ENCODE assay signal across 15 cellular contexts in the genomic region with DNA sequence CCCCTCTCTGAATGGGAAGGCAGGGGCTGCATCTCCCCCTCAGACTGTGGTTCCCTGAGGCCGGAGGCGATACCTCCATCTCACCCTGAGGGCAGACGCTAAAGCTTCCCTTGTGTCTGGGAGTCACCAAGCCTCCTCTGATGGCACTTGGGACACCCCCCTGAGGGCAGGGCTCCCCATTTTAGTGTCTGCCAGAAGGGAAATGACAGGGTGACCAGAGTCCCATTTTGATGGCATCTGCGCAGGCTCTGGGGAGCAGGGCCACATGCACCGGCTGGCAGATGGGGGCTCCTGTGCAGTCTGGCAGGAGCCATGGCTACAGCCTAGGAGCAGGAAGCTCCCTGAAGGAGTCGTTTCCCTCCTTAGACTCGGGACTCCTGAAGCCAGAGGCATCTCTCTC. TPM values are rescaled to one million over a fixed set of nuclear protein-coding genes. Genes with fewer than 3 reads are reported as not detected.
DNase-seq lines count a peak whose midpoint lies in the region; ATAC-seq, FAIRE-seq and TF ChIP-seq lines count a peak whose summit lies in the region.
"Had no signal": no experiment of that assay in that cellular context is flagged by ENCODE, and none has a peak within 500 bp of the region (broad histone marks: within the 10 kb centered on the region; RNA-seq: fewer than 3 reads in every experiment).

No MANE protein-coding gene starts in this region.

- H4K5ac ChIP-seq in H9 (ENCODE audit: insufficient read length, low read depth, low read length), result no peak overlapping the region

- H4K20me1 ChIP-seq in H9 (ENCODE audit: control insufficient read depth, insufficient read depth, insufficient read length), result peaks cover 3% of the 10 kb centered on the region
- H4K20me1 ChIP-seq in keratinocyte (ENCODE audit: control insufficient read depth, extremely low read depth, insufficient read depth, low read length), result peaks cover 21% of the 10 kb centered on the region

- no peaks in the 10 kb centered on the region for H3K9me3 Mint-ChIP-seq in H9
- H3K9me3 Mint-ChIP-seq in activated T-helper 17 cell treated with anti-CD3 and anti-CD28 coated beads, Interleukin-2, amount 50 U/mL, for 72 hours, result no peaks in the 10 kb centered on the region
- H3K9me3 Mint-ChIP-seq in stimulated activated effector memory CD8-positive, alpha-beta T cell treated with anti-CD3 and anti-CD28 coated beads, Interleukin-12 subunit alpha, Interleukin-12 subunit beta, amount 100 ng/mL, for 72 hours, result no peaks in the 10 kb centered on the region
- no peaks in the 10 kb centered on the region for H3K9me3 Mint-ChIP-seq in stimulated activated memory B cell treated with anti-CD40 and anti-IgM and Interleukin-4, amounts not matched to agents 10 μg/mL and 1 μg/mL and 100 μg/mL, for 72 hours
- H3K9me3 Mint-ChIP-seq: WTC11 had no signal

- peaks cover 31 to 33% of the 10 kb centered on the region in 2 experiments for H3K4me1 Mint-ChIP-seq in H9
- H3K4me1 Mint-ChIP-seq in activated T-helper 17 cell treated with anti-CD3 and anti-CD28 coated beads, Interleukin-2, amount 50 U/mL, for 72 hours, result peaks cover 30% of the 10 kb centered on the region
- H3K4me1 Mint-ChIP-seq in stimulated activated effector memory CD8-positive, alpha-beta T cell treated with anti-CD3 and anti-CD28 coated beads, Interleukin-12 subunit alpha, Interleukin-12 subunit beta, amount 100 ng/mL, for 72 hours, result peaks cover 40% of the 10 kb centered on the region
- H3K4me1 Mint-ChIP-seq in stimulated activated memory B cell treated with anti-CD40 and anti-IgM and Interleukin-4, amounts not matched to agents 10 μg/mL and 1 μg/mL and 100 μg/mL, for 72 hours, result peaks cover 40% of the 10 kb centered on the region

- H3K9me3 ChIP-seq in H9 (ENCODE audit: control insufficient read depth, low read depth, low read length) (no peaks in the 10 kb centered on the region), keratinocyte (ENCODE audit: control insufficient read depth, low read depth, low read length) (no peaks in the 10 kb centered on the region)
- H3K9me3 ChIP-seq: lower lobe of right lung, MG63, prostate gland had no signal

- H3K4me2 ChIP-seq in H9 (ENCODE audit: insufficient read depth, insufficient read length, low read length), result no peak overlapping the region
- H3K4me2 ChIP-seq in keratinocyte (ENCODE audit: control insufficient read depth, extremely low read depth, insufficient read depth, low read depth, low read length), result peak overlapping the region; percentile 97

- no peaks in the 10 kb centered on the region for H3K23me2 ChIP-seq in H9 (ENCODE audit: insufficient read length, low read depth, low read length, poor library complexity, severe bottlenecking)

- H2BK5ac ChIP-seq in H9 (ENCODE audit: insufficient read length, low read length), result no peak overlapping the region

- peaks cover 15 to 29% of the 10 kb centered on the region in 2 experiments for H3K36me3 ChIP-seq in keratinocyte (ENCODE audit: control insufficient read depth in 2 of 2, extremely low read depth in 1 of 2, insufficient read depth in 2 of 2, low read length in 2 of 2)
- H3K36me3 ChIP-seq: lower lobe of right lung, prostate gland had no signal

- no peaks in the 10 kb centered on the region for H3K36me3 Mint-ChIP-seq in H9 (ENCODE audit: insufficient read depth in 1 of 3, low read depth in 3 of 3)
- peaks cover 18% of the 10 kb centered on the region for H3K36me3 Mint-ChIP-seq in activated T-helper 17 cell treated with anti-CD3 and anti-CD28 coated beads, Interleukin-2, amount 50 U/mL, for 72 hours (ENCODE audit: low read depth)
- peaks cover 6% of the 10 kb centered on the region for H3K36me3 Mint-ChIP-seq in stimulated activated effector memory CD8-positive, alpha-beta T cell treated with anti-CD3 and anti-CD28 coated beads, Interleukin-12 subunit alpha, Interleukin-12 subunit beta, amount 100 ng/mL, for 72 hours
- no peaks in the 10 kb centered on the region for H3K36me3 Mint-ChIP-seq in stimulated activated memory B cell treated with anti-CD40 and anti-IgM and Interleukin-4, amounts not matched to agents 10 μg/mL and 1 μg/mL and 100 μg/mL, for 72 hours
- H3K36me3 Mint-ChIP-seq: WTC11 had no signal

- no peaks in the 10 kb centered on the region for H3K9me1 ChIP-seq in keratinocyte (ENCODE audit: control insufficient read depth, extremely low read depth, insufficient read depth, low read length)

- H3K27me3 Mint-ChIP-seq in H9 (ENCODE audit: low read depth), result peaks cover 6% of the 10 kb centered on the region
- no peaks in the 10 kb centered on the region for H3K27me3 Mint-ChIP-seq in activated T-helper 17 cell treated with anti-CD3 and anti-CD28 coated beads, Interleukin-2, amount 50 U/mL, for 72 hours
- no peaks in the 10 kb centered on the region for H3K27me3 Mint-ChIP-seq in stimulated activated memory B cell treated with anti-CD40 and anti-IgM and Interleukin-4, amounts not matched to agents 10 μg/mL and 1 μg/mL and 100 μg/mL, for 72 hours

- DNase-seq in H9, result peak; percentile 27
- DNase-seq in keratinocyte (ENCODE audit: low read depth, low spot score), result no peak
- DNase-seq in stimulated activated effector memory CD8-positive, alpha-beta T cell treated with anti-CD3 and anti-CD28 coated beads, Interleukin-12 subunit alpha, Interleukin-12 subunit beta, amount 100 ng/mL, for 72 hours (ENCODE audit: low spot score in 2 of 2), result no peak
- no peak for DNase-seq in NCI-H1436 treated with DMSO at 0.1 percent for 48 hours (lab: John Stamatoyannopoulos, UW)
- DNase-seq in iPS-NIHi11 (ENCODE audit: low spot score), result no peak
- DNase-seq: MG63; SIG-M5; stimulated activated naive CD4-positive, alpha-beta T cell treated with Interleukin-2 at 50 U/mL for 16 hours; T-helper 2 cell had no signal

- H2BK12ac ChIP-seq in H9 (ENCODE audit: insufficient read length, low read depth, low read length), result no peak overlapping the region

- dilution Hi-C loops in keratinocyte (cut with MboI; ENCODE audit: extremely low pct_ligation_motif_present, low sequenced_read_pairs), result no loop called here

- H4K91ac ChIP-seq in H9 (ENCODE audit: insufficient read length, low read depth, low read length), result no peak overlapping the region

- no peak for FAIRE-seq in keratinocyte (lab: Jason Lieb, UNC)

- no peak overlapping the region for H2BK120ac ChIP-seq in H9 (ENCODE audit: low read depth, low read length, poor library complexity, severe bottlenecking)

- H3K4me1 ChIP-seq in H9 (ENCODE audit: insufficient read depth, low read length) (peaks cover 7% of the 10 kb centered on the region; the same call in 1 of the 2 replicates), keratinocyte (ENCODE audit: control insufficient read depth, extremely low read depth, insufficient read depth, low read length) (peaks cover 26% of the 10 kb centered on the region)

- H3K27ac ChIP-seq in H9 (ENCODE audit: insufficient read length, low read depth, low read length), result no peak overlapping the region
- peak overlapping the region; percentile 100 for H3K27ac ChIP-seq in keratinocyte (ENCODE audit: control insufficient read depth, insufficient read depth, low read length)
- H3K27ac ChIP-seq: prostate gland had no signal

- no peak overlapping the region for H3K56ac ChIP-seq in H9 (ENCODE audit: insufficient read length, low read depth, low read length)

- H3K79me2 ChIP-seq in H9 (ENCODE audit: insufficient read depth, low read length) (no peaks in the 10 kb centered on the region), keratinocyte (ENCODE audit: control insufficient read depth, insufficient read depth, low read length) (peaks cover 21% of the 10 kb centered on the region)

- peak overlapping the region; percentile 13; the same call in 1 of the 2 replicates for H3K14ac ChIP-seq in H9 (ENCODE audit: insufficient read depth, low read length)

- no peak for ATAC-seq in activated T-helper 17 cell treated with anti-CD3 and anti-CD28 coated beads, Interleukin-2, amount 50 U/mL, for 72 hours (replicated peaks)
- no peak for ATAC-seq in stimulated activated effector memory CD8-positive, alpha-beta T cell treated with anti-CD3 and anti-CD28 coated beads, Interleukin-12 subunit alpha, Interleukin-12 subunit beta, amount 100 ng/mL, for 72 hours
- no peak for ATAC-seq in HG03045 (IDR thresholded peaks at IDR 0.05; ENCODE audit: unreplicated experiment)
- ATAC-seq in stimulated activated memory B cell treated with anti-CD40 and anti-IgM and Interleukin-4, amounts not matched to agents 10 μg/mL and 1 μg/mL and 100 μg/mL, for 72 hours, result no peak
- ATAC-seq: lower lobe of right lung, WTC11 had no signal

- H3K79me1 ChIP-seq in H9 (ENCODE audit: insufficient read depth, low read depth, low read length, poor library complexity, severe bottlenecking), result no peaks in the 10 kb centered on the region

- TF ChIP-seq CTCF in H9 (conservative IDR thresholded peaks at IDR 0.05), result no peak
- TF ChIP-seq CTCF in keratinocyte (optimal IDR thresholded peaks at IDR 0.05 in 1 of 3, IDR thresholded peaks at IDR 0.05 in 1 of 3, conservative IDR thresholded peaks at IDR 0.05 in 1 of 3; ENCODE audit: extremely low read depth in 1 of 3, insufficient read depth in 2 of 3, low read length in 3 of 3), result no peak

- no peak overlapping the region for H3K9ac ChIP-seq in H9 (ENCODE audit: extremely low read depth, insufficient read length, low read length)
- H3K9ac ChIP-seq in keratinocyte (ENCODE audit: control insufficient read depth, extremely low read depth, insufficient read depth, low read length), result peak overlapping the region; percentile 99

- no peak overlapping the region for H3K23ac ChIP-seq in H9 (ENCODE audit: insufficient read length, low read depth, low read length)

- H2AFZ ChIP-seq in H9 (ENCODE audit: low read length) (no peak overlapping the region), keratinocyte (ENCODE audit: control insufficient read depth, low read length) (no peak overlapping the region)

- no CpG with 5 or more reads among the region's 7 CpGs for WGBS in H9 (ENCODE audit: extremely low coverage, insufficient read length, low lambda C conversion rate)

- no peak overlapping the region for H2BK15ac ChIP-seq in H9 (ENCODE audit: low read depth, low read length)

- H3K27ac Mint-ChIP-seq in H9, result no peak overlapping the region
- H3K27ac Mint-ChIP-seq in activated T-helper 17 cell treated with anti-CD3 and anti-CD28 coated beads, Interleukin-2, amount 50 U/mL, for 72 hours, result peak overlapping the region; percentile 38
- H3K27ac Mint-ChIP-seq in stimulated activated effector memory CD8-positive, alpha-beta T cell treated with anti-CD3 and anti-CD28 coated beads, Interleukin-12 subunit alpha, Interleukin-12 subunit beta, amount 100 ng/mL, for 72 hours, result peak overlapping the region; percentile 58
- no peak overlapping the region for H3K27ac Mint-ChIP-seq in stimulated activated memory B cell treated with anti-CD40 and anti-IgM and Interleukin-4, amounts not matched to agents 10 μg/mL and 1 μg/mL and 100 μg/mL, for 72 hours
- H3K27ac Mint-ChIP-seq: WTC11 had no signal

- H3K4ac ChIP-seq in H9 (ENCODE audit: low read depth, low read length), result no peak overlapping the region

- H3K18ac ChIP-seq in H9 (ENCODE audit: insufficient read length, low read depth, low read length), result no peak overlapping the region

- H3K4me3 Mint-ChIP-seq in H9, result no peak overlapping the region
- no peak overlapping the region for H3K4me3 Mint-ChIP-seq in activated T-helper 17 cell treated with anti-CD3 and anti-CD28 coated beads, Interleukin-2, amount 50 U/mL, for 72 hours
- H3K4me3 Mint-ChIP-seq in stimulated activated effector memory CD8-positive, alpha-beta T cell treated with anti-CD3 and anti-CD28 coated beads, Interleukin-12 subunit alpha, Interleukin-12 subunit beta, amount 100 ng/mL, for 72 hours, result no peak overlapping the region
- H3K4me3 Mint-ChIP-seq in stimulated activated memory B cell treated with anti-CD40 and anti-IgM and Interleukin-4, amounts not matched to agents 10 μg/mL and 1 μg/mL and 100 μg/mL, for 72 hours, result no peak overlapping the region
- H3K4me3 Mint-ChIP-seq: WTC11 had no signal

- H3T11ph ChIP-seq in H9 (ENCODE audit: low read length), result no peak overlapping the region

- H2AK5ac ChIP-seq in H9 (ENCODE audit: insufficient read length, low read length), result no peak overlapping the region

- no peaks in the 10 kb centered on the region for H3K27me3 ChIP-seq in H9 (ENCODE audit: insufficient read depth, low read length)
- H3K27me3 ChIP-seq in keratinocyte (ENCODE audit: control insufficient read depth, extremely low read depth, insufficient read depth, low read length), result no peaks in the 10 kb centered on the region
- H3K27me3 ChIP-seq: MG63 had no signal

- H2BK20ac ChIP-seq in H9 (ENCODE audit: low read depth, low read length, poor library complexity, severe bottlenecking), result no peak overlapping the region

- H3K4me3 ChIP-seq in keratinocyte (ENCODE audit: control insufficient read depth in 2 of 3, extremely low read depth in 1 of 3, insufficient read depth in 2 of 3, low read depth in 1 of 3, low read length in 3 of 3), result peak overlapping the region; percentile 61 to 99 (median 86)
- H3K4me3 ChIP-seq: lower lobe of right lung, MG63, prostate gland had no signal

- H4K8ac ChIP-seq in H9 (replicated peaks; ENCODE audit: insufficient read length, low read depth, low read length), result no peak overlapping the region

RNA-seq across cellular contexts. Expression of gene S100A2, which starts 1.7 kb away (rescaled TPM):
- total RNA-seq in H9 (2021), result 0.57 and 0.92 TPM in 2 replicates
- 10 to 100 TPM; 10.1 to 10.7 TPM for total RNA-seq in activated T-helper 17 cell treated with anti-CD3 and anti-CD28 coated beads, Interleukin-2, amount 50 U/mL, for 72 hours
- 10,013 to 12,757 TPM (median 12,412 TPM) in 3 replicates for polyA plus RNA-seq in keratinocyte
- polyA plus RNA-seq in keratinocyte (2011; ENCODE audit: low read depth), result 458 TPM
- 13,371 and 15,299 TPM in 2 replicates for polyA plus RNA-seq in keratinocyte (2011; cell fraction: cytosol; rRNA removed)
- polyA plus RNA-seq in keratinocyte (2011; cell fraction: nucleus; rRNA removed), result 5,726 and 5,807 TPM in 2 replicates
- 4,632 and 22,100 TPM in 2 replicates for polyA plus RNA-seq in keratinocyte (2012; ENCODE audit: low replicate concordance)
- polyA minus RNA-seq in keratinocyte, result 1,263 to 3,266 TPM (median 2,756 TPM) in 3 replicates
- 8,282 TPM for polyA minus RNA-seq in keratinocyte (2011; cell fraction: cytosol; rRNA and poly(A)+ RNA removed)
- polyA minus RNA-seq in keratinocyte (2011; cell fraction: nucleus; rRNA and poly(A)+ RNA removed), result 436 and 624 TPM in 2 replicates

RNA-seq across cellular contexts. Expression of gene S100A3, which starts 14.9 kb away (rescaled TPM):
- not detected in 2 replicates for total RNA-seq in H9 (2021)
- not detected for total RNA-seq in activated T-helper 17 cell treated with anti-CD3 and anti-CD28 coated beads, Interleukin-2, amount 50 U/mL, for 72 hours
- polyA plus RNA-seq in keratinocyte, result 12.6 to 24.0 TPM (median 15.1 TPM) in 3 replicates
- polyA plus RNA-seq in keratinocyte (2011; ENCODE audit: low read depth), result 1.9 TPM
- 10.1 and 13.0 TPM in 2 replicates for polyA plus RNA-seq in keratinocyte (2011; cell fraction: cytosol; rRNA removed)
- 47.3 and 67.5 TPM in 2 replicates for polyA plus RNA-seq in keratinocyte (2011; cell fraction: nucleus; rRNA removed)
- polyA plus RNA-seq in keratinocyte (2012; ENCODE audit: low replicate concordance), result 5.7 and 8.9 TPM in 2 replicates
- 11.7 to 24.9 TPM (median 20.5 TPM) in 3 replicates for polyA minus RNA-seq in keratinocyte
- 8.2 TPM for polyA minus RNA-seq in keratinocyte (2011; cell fraction: cytosol; rRNA and poly(A)+ RNA removed)
- 4.5 and 6.0 TPM in 2 replicates for polyA minus RNA-seq in keratinocyte (2011; cell fraction: nucleus; rRNA and poly(A)+ RNA removed)

RNA-seq across cellular contexts. Expression of gene S100A4, which starts 18.4 kb away (rescaled TPM):
- 9.0 and 9.3 TPM in 2 replicates for total RNA-seq in H9 (2021)
- 1,000 to 10,000 TPM; 1,035 to 1,445 TPM for total RNA-seq in activated T-helper 17 cell treated with anti-CD3 and anti-CD28 coated beads, Interleukin-2, amount 50 U/mL, for 72 hours
- polyA plus RNA-seq in keratinocyte, result 21.4 to 40.2 TPM (median 26.7 TPM) in 3 replicates
- polyA plus RNA-seq in keratinocyte (2011; ENCODE audit: low read depth), result 10.6 TPM
- polyA plus RNA-seq in keratinocyte (2011; cell fraction: cytosol; rRNA removed), result 34.4 and 39.6 TPM in 2 replicates
- 24.4 and 25.2 TPM in 2 replicates for polyA plus RNA-seq in keratinocyte (2011; cell fraction: nucleus; rRNA removed)
- polyA plus RNA-seq in keratinocyte (2012; ENCODE audit: low replicate concordance), result 26.4 and 34.9 TPM in 2 replicates
- polyA minus RNA-seq in keratinocyte, result 6.5 to 13.9 TPM (median 6.6 TPM) in 3 replicates
- polyA minus RNA-seq in keratinocyte (2011; cell fraction: cytosol; rRNA and poly(A)+ RNA removed), result 12.3 TPM
- 4.0 and 9.2 TPM in 2 replicates for polyA minus RNA-seq in keratinocyte (2011; cell fraction: nucleus; rRNA and poly(A)+ RNA removed)

RNA-seq across cellular contexts. Expression of gene S100A5, which starts 23.3 kb away (rescaled TPM):
- not detected in 2 replicates for total RNA-seq in H9 (2021)
- 1 to 10 TPM; 3.2 to 9.6 TPM for total RNA-seq in activated T-helper 17 cell treated with anti-CD3 and anti-CD28 coated beads, Interleukin-2, amount 50 U/mL, for 72 hours
- 0.20 to 0.76 TPM (median 0.24 TPM) in 3 replicates for polyA plus RNA-seq in keratinocyte
- polyA plus RNA-seq in keratinocyte (2011; ENCODE audit: low read depth), result not detected
- 0.22 and 0.74 TPM in 2 replicates for polyA plus RNA-seq in keratinocyte (2011; cell fraction: cytosol; rRNA removed)
- not detected in 2 replicates for polyA plus RNA-seq in keratinocyte (2011; cell fraction: nucleus; rRNA removed)
- 0.57 and 1.0 TPM in 2 replicates for polyA plus RNA-seq in keratinocyte (2012; ENCODE audit: low replicate concordance)
- polyA minus RNA-seq in keratinocyte, result not detected in 3 replicates
- polyA minus RNA-seq in keratinocyte (2011; cell fraction: cytosol; rRNA and poly(A)+ RNA removed), result not detected
- not detected in 2 replicates for polyA minus RNA-seq in keratinocyte (2011; cell fraction: nucleus; rRNA and poly(A)+ RNA removed)
- total RNA-seq: lower lobe of right lung, prostate gland, WTC11 had no signal

RNA-seq across cellular contexts. Expression of gene S100A6, which starts 28.2 kb away (rescaled TPM):
- total RNA-seq in H9 (2021), result not detected in 2 replicates
- total RNA-seq in activated T-helper 17 cell treated with anti-CD3 and anti-CD28 coated beads, Interleukin-2, amount 50 U/mL, for 72 hours, result 100 to 1,000 TPM; 530 to 753 TPM
- 1,608 to 5,801 TPM (median 2,598 TPM) in 3 replicates for polyA plus RNA-seq in keratinocyte
- 9,460 TPM for polyA plus RNA-seq in keratinocyte (2011; ENCODE audit: low read depth)
- 2,886 and 4,097 TPM in 2 replicates for polyA plus RNA-seq in keratinocyte (2011; cell fraction: cytosol; rRNA removed)
- 986 and 1,204 TPM in 2 replicates for polyA plus RNA-seq in keratinocyte (2011; cell fraction: nucleus; rRNA removed)
- 5,777 and 7,954 TPM in 2 replicates for polyA plus RNA-seq in keratinocyte (2012; ENCODE audit: low replicate concordance)
- polyA minus RNA-seq in keratinocyte, result 688 to 4,480 TPM (median 1,878 TPM) in 3 replicates
- 8,278 TPM for polyA minus RNA-seq in keratinocyte (2011; cell fraction: cytosol; rRNA and poly(A)+ RNA removed)
- 423 and 447 TPM in 2 replicates for polyA minus RNA-seq in keratinocyte (2011; cell fraction: nucleus; rRNA and poly(A)+ RNA removed)

Comparison
In these comparisons a context has a peak if more than half of its experiments do, and no peak if none do; other contexts are left out.
1. H3K27ac Mint-ChIP-seq: peak in activated T-helper 17 cell treated with anti-CD3 and anti-CD28 coated beads, Interleukin-2, amount 50 U/mL, for 72 hours (single experiment) and stimulated activated effector memory CD8-positive, alpha-beta T cell treated with anti-CD3 and anti-CD28 coated beads, Interleukin-12 subunit alpha, Interleukin-12 subunit beta, amount 100 ng/mL, for 72 hours (single experiment); none in H9 (0 of 3) and stimulated activated memory B cell treated with anti-CD40 and anti-IgM and Interleukin-4, amounts not matched to agents 10 μg/mL and 1 μg/mL and 100 μg/mL, for 72 hours (single experiment).
2. RNA of gene S100A4, which starts 18.4 kb away (total RNA-seq): 1,035 to 1,445 TPM in activated T-helper 17 cell treated with anti-CD3 and anti-CD28 coated beads, Interleukin-2, amount 50 U/mL, for 72 hours; 9.0 to 9.3 TPM in H9; every median in the first group is over 100 times any median in the second.